21 cellular contexts compared by ENCODE assay signal in the genomic region with DNA sequence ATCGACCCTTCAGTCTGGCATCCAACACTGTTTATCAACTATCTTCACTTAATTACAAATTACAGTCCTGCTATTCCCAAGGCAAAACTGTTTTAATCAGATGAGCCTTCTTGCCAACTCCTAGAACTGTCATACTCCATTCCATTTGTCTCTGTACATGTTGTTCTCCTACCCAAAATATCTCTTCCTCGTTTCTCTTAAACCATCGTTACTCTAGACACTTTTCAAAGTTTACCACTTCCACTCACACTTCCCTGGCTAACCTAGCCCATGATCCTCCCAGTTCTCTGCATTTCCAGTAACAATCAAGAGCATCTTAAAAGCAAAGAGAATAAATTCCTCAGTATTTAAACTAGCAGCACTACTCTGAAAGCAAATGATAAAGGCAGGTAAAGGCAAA. TPM values are rescaled to one million over a fixed set of nuclear protein-coding genes. Genes with fewer than 3 reads are reported as not detected.
DNase-seq lines count a peak whose midpoint lies in the region; ATAC-seq, FAIRE-seq and TF ChIP-seq lines count a peak whose summit lies in the region.
"Had no signal": no experiment of that assay in that cellular context is flagged by ENCODE, and none has a peak within 500 bp of the region (broad histone marks: within the 10 kb centered on the region; RNA-seq: fewer than 3 reads in every experiment).

No MANE protein-coding gene starts in this region.

- H3K4me3 ChIP-seq in fibroblast of lung (replicated peaks in 1 of 4; ENCODE audit: control extremely low read depth in 1 of 4, insufficient read depth in 1 of 4, low read depth in 3 of 4, low read length in 4 of 4) (no peak overlapping the region), transverse colon (no peak overlapping the region), aorta (ENCODE audit: low read length in 2 of 2) (no peak overlapping the region), small intestine (ENCODE audit: low read depth in 1 of 2, low read length in 2 of 2) (no peak overlapping the region)
- H3K4me3 ChIP-seq: BLaER1, cardiac muscle cell, GM23338 had no signal

- no peak for TF ChIP-seq POLR2A in transverse colon (IDR thresholded peaks at IDR 0.05)

- H3K4me1 ChIP-seq in fibroblast of lung (ENCODE audit: control insufficient read depth, extremely low read depth, insufficient read depth, low read length) (no peaks in the 10 kb centered on the region), transverse colon (peaks cover 0 to 29% (median under 1%) of the 10 kb centered on the region in 4 donors), aorta (ENCODE audit: control insufficient read depth in 1 of 2, insufficient read depth in 2 of 2, low read length in 2 of 2) (no peaks in the 10 kb centered on the region), small intestine (ENCODE audit: control insufficient read depth in 2 of 2, insufficient read depth in 1 of 2, low read depth in 1 of 2, low read length in 1 of 2) (no peaks in the 10 kb centered on the region)
- H3K4me1 ChIP-seq: BLaER1 had no signal

- H3K36me3 Mint-ChIP-seq in activated T-cell treated with anti-CD3 and anti-CD28 coated beads, Interleukin-2, amount 50 U/mL, for 24 hours (ENCODE audit: low read depth), result peaks cover 37% of the 10 kb centered on the region
- peaks cover 16% of the 10 kb centered on the region for H3K36me3 Mint-ChIP-seq in nephron progenitor cell (ENCODE audit: low read depth)
- peaks cover 9% of the 10 kb centered on the region for H3K36me3 Mint-ChIP-seq in Calu3 (ENCODE audit: insufficient read depth, unreplicated experiment)

- H3K4me3 Mint-ChIP-seq in activated T-cell treated with anti-CD3 and anti-CD28 coated beads, Interleukin-2, amount 50 U/mL, for 24 hours, result no peak overlapping the region
- H3K4me3 Mint-ChIP-seq in nephron progenitor cell, result no peak overlapping the region
- H3K4me3 Mint-ChIP-seq in Calu3 (ENCODE audit: low read depth, unreplicated experiment), result no peak overlapping the region
- H3K4me3 Mint-ChIP-seq: activated CD4-positive, alpha-beta memory T cell treated with anti-CD3 and anti-CD28 coated beads, Interleukin-2, amount 10 ng/mL, durations not matched to agents 7 days and 5 days; activated naive CD8-positive, alpha-beta T cell treated with anti-CD3 and anti-CD28 coated beads for 36 hours; activated T-cell treated with anti-CD3 and anti-CD28 coated beads, Interleukin-2, amount 50 U/mL, for 4 hours; effector memory CD8-positive, alpha-beta T cell; GM23338 had no signal

- no peak overlapping the region for H2AFZ ChIP-seq in fibroblast of lung (ENCODE audit: low read length)
- H2AFZ ChIP-seq: GM23338 had no signal

- no peaks in the 10 kb centered on the region for H4K20me1 ChIP-seq in fibroblast of lung (ENCODE audit: control insufficient read depth, extremely low read depth, insufficient read depth, low read length)

- peaks cover 15% of the 10 kb centered on the region for H3K4me1 Mint-ChIP-seq in activated T-cell treated with anti-CD3 and anti-CD28 coated beads, Interleukin-2, amount 50 U/mL, for 24 hours (ENCODE audit: low read depth)
- H3K4me1 Mint-ChIP-seq in nephron progenitor cell (no peaks in the 10 kb centered on the region), Calu3 (ENCODE audit: low read depth, unreplicated experiment) (no peaks in the 10 kb centered on the region)
- H3K4me1 Mint-ChIP-seq: GM23338 had no signal

- H3K4me2 ChIP-seq in fibroblast of lung (ENCODE audit: extremely low read depth, insufficient read depth, low read length), result no peak overlapping the region
- H3K4me2 ChIP-seq: BLaER1, GM23338, KMS-11 had no signal

- H3K27me3 Mint-ChIP-seq in activated T-cell treated with anti-CD3 and anti-CD28 coated beads, Interleukin-2, amount 50 U/mL, for 24 hours, result no peaks in the 10 kb centered on the region
- H3K27me3 Mint-ChIP-seq in nephron progenitor cell (ENCODE audit: low read depth, poor library complexity), result no peaks in the 10 kb centered on the region
- no peaks in the 10 kb centered on the region for H3K27me3 Mint-ChIP-seq in Calu3 (ENCODE audit: unreplicated experiment)
- H3K27me3 Mint-ChIP-seq: activated CD4-positive, alpha-beta memory T cell treated with anti-CD3 and anti-CD28 coated beads, Interleukin-2, amount 10 ng/mL, durations not matched to agents 7 days and 5 days; activated naive CD8-positive, alpha-beta T cell treated with anti-CD3 and anti-CD28 coated beads for 36 hours; effector memory CD8-positive, alpha-beta T cell had no signal

- TF ChIP-seq CTCF in fibroblast of lung (conservative IDR thresholded peaks at IDR 0.05 in 1 of 2, IDR thresholded peaks at IDR 0.05 in 1 of 2; ENCODE audit: low read depth in 1 of 2, low read length in 2 of 2), result no peak
- TF ChIP-seq CTCF in nephron progenitor cell (IDR thresholded peaks at IDR 0.05), result no peak
- no peak for TF ChIP-seq CTCF in transverse colon (IDR thresholded peaks at IDR 0.05)
- TF ChIP-seq CTCF in Calu3 (IDR thresholded peaks at IDR 0.05; ENCODE audit: unreplicated experiment), result no peak

- ATAC-seq in aorta (ENCODE audit: low FRiP score), result no peak

- no peak overlapping the region for H3K9ac ChIP-seq in fibroblast of lung (ENCODE audit: insufficient read depth, low read length)
- H3K9ac ChIP-seq: BLaER1, KMS-11 had no signal

- no peak for FAIRE-seq in small intestine (lab: Jason Lieb, UNC)

- in situ Hi-C loops in transverse colon (cut with MboI; ENCODE audit: low pct_ligation_motif_present in 1 of 4, low pct_unique_long_range_greater_than_20kb in 1 of 4, low sequenced_read_pairs in 3 of 4), result no loop called here

- CTCF ChIA-PET in Calu3 (lab: Charles Lee), result no interaction called here

- no peak for TF ChIP-seq EP300 in transverse colon (IDR thresholded peaks at IDR 0.05; ENCODE audit: low read depth)

- WGBS in transverse colon (ENCODE audit: low coverage in 1 of 2), 2 donors, result 63 to 75% methylated on average over 3 of the region's 3 CpGs
- WGBS in aorta, 2 donors, result 27 to 30% methylated on average over 3 of the region's 3 CpGs
- WGBS in small intestine, 3 donors, result 60 to 78% (median 73%) methylated on average over 3 of the region's 3 CpGs

- H3K9me3 ChIP-seq in fibroblast of lung (ENCODE audit: control insufficient read depth, insufficient read depth, low read depth, low read length) (no peaks in the 10 kb centered on the region), transverse colon (no peaks in the 10 kb centered on the region), aorta (ENCODE audit: control insufficient read depth, low read length) (no peaks in the 10 kb centered on the region), small intestine (ENCODE audit: control insufficient read depth, low read depth) (no peaks in the 10 kb centered on the region)
- H3K9me3 ChIP-seq: BLaER1 had no signal

- no peak for DNase-seq in activated T-cell treated with anti-CD3 and anti-CD28 coated beads, Interleukin-2, amount 50 U/mL, for 24 hours
- no peak for DNase-seq in activated T-cell treated with anti-CD3 and anti-CD28 coated beads, Interleukin-2, amount 50 U/mL, for 48 hours
- DNase-seq in fibroblast of lung (ENCODE audit: low read depth in 2 of 2) (no peak), nephron progenitor cell (no peak), transverse colon (no peak), Calu3 (no peak), aorta (no peak), small intestine (no peak)
- DNase-seq: 8988T; activated naive CD8-positive, alpha-beta T cell treated with anti-CD3 and anti-CD28 coated beads for 36 hours; activated T-cell treated with anti-CD3 and anti-CD28 coated beads, Interleukin-2, amount 50 U/mL, for 4 hours; occipital lobe; stimulated activated CD4-positive, alpha-beta T cell treated with anti-CD3 and anti-CD28 coated beads, Interleukin-4, amount 100 ng/mL, for 4 hours; stimulated activated CD8-positive, alpha-beta memory T cell treated with anti-CD3 and anti-CD28 coated beads, Interleukin-4, amount 100 ng/mL, for 48 hours had no signal

- no peaks in the 10 kb centered on the region for H3K9me3 Mint-ChIP-seq in activated T-cell treated with anti-CD3 and anti-CD28 coated beads, Interleukin-2, amount 50 U/mL, for 24 hours
- H3K9me3 Mint-ChIP-seq in nephron progenitor cell, result no peaks in the 10 kb centered on the region
- H3K9me3 Mint-ChIP-seq in Calu3 (ENCODE audit: low read depth, unreplicated experiment), result no peaks in the 10 kb centered on the region
- H3K9me3 Mint-ChIP-seq: activated CD4-positive, alpha-beta memory T cell treated with anti-CD3 and anti-CD28 coated beads, Interleukin-2, amount 10 ng/mL, durations not matched to agents 7 days and 5 days; activated naive CD8-positive, alpha-beta T cell treated with anti-CD3 and anti-CD28 coated beads for 36 hours; activated T-cell treated with anti-CD3 and anti-CD28 coated beads, Interleukin-2, amount 50 U/mL, for 4 hours; effector memory CD8-positive, alpha-beta T cell; GM23338 had no signal

- H3K27me3 ChIP-seq in fibroblast of lung (ENCODE audit: control insufficient read depth, insufficient read depth, low read length) (no peaks in the 10 kb centered on the region), transverse colon (no peaks in the 10 kb centered on the region), aorta (ENCODE audit: control insufficient read depth in 1 of 2, insufficient read depth in 2 of 2, low read length in 1 of 2) (no peaks in the 10 kb centered on the region), small intestine (ENCODE audit: control insufficient read depth in 2 of 2, insufficient read depth in 2 of 2, low read length in 2 of 2) (no peaks in the 10 kb centered on the region)
- H3K27me3 ChIP-seq: BLaER1, cardiac muscle cell had no signal

- peak overlapping the region; percentile 31 for H3K27ac Mint-ChIP-seq in activated T-cell treated with anti-CD3 and anti-CD28 coated beads, Interleukin-2, amount 50 U/mL, for 24 hours
- H3K27ac Mint-ChIP-seq in nephron progenitor cell, result peak overlapping the region; percentile 6
- no peak overlapping the region for H3K27ac Mint-ChIP-seq in Calu3 (ENCODE audit: unreplicated experiment)
- H3K27ac Mint-ChIP-seq: activated CD4-positive, alpha-beta memory T cell treated with anti-CD3 and anti-CD28 coated beads, Interleukin-2, amount 10 ng/mL, durations not matched to agents 7 days and 5 days; activated naive CD8-positive, alpha-beta T cell treated with anti-CD3 and anti-CD28 coated beads for 36 hours; effector memory CD8-positive, alpha-beta T cell; GM23338 had no signal

- intact Hi-C loops in transverse colon (cut with DNase I; ENCODE audit: low total_unique reads), result no loop called here
- intact Hi-C loops in Calu3 (cut with micrococcal nuclease; ENCODE audit: unreplicated experiment), result loop anchor here (5.0 kb wide), 1 partner anchor 404 kb away; no protein-coding TSS in a partner anchor
- intact Hi-C loops in aorta (cut with DNase I), result loop anchor here in 1 of 2 donors (5.0 to 10.0 kb wide), 2 partner anchors 136 to 199 kb away; partner anchors contain the start of genes GANC and TMEM87A

- H3K27ac ChIP-seq in fibroblast of lung (ENCODE audit: insufficient read depth, low read length) (peak overlapping the region; percentile 31), transverse colon (peak overlapping the region in 3 of 4 donors; percentile 29 to 58 (median 58)), aorta (ENCODE audit: low read depth in 1 of 2, low read length in 2 of 2) (peak overlapping the region in 1 of 2 donors; percentile 87), small intestine (ENCODE audit: low read depth in 1 of 2, low read length in 1 of 2) (no peak overlapping the region)
- H3K27ac ChIP-seq: BLaER1, cardiac muscle cell, HL-60, KMS-11 had no signal

- H3K79me2 ChIP-seq in fibroblast of lung (ENCODE audit: control insufficient read depth, insufficient read depth, low read length), result no peaks in the 10 kb centered on the region

- no peaks in the 10 kb centered on the region for H3K36me3 ChIP-seq in fibroblast of lung (ENCODE audit: control insufficient read depth, insufficient read depth, low read length)
- H3K36me3 ChIP-seq in transverse colon, result no peaks in the 10 kb centered on the region
- no peaks in the 10 kb centered on the region for H3K36me3 ChIP-seq in aorta (ENCODE audit: control insufficient read depth in 1 of 2, insufficient read depth in 2 of 2, low read length in 1 of 2)
- peaks cover 0 to 1% of the 10 kb centered on the region in 2 donors for H3K36me3 ChIP-seq in small intestine (ENCODE audit: control insufficient read depth in 2 of 2, insufficient read depth in 2 of 2, low read length in 2 of 2)
- H3K36me3 ChIP-seq: cardiac muscle cell had no signal

- no TSS peak for BruUV-seq in Calu3 (replicated peaks; lab: Mats Ljungman, UMichigan)

RNA-seq across cellular contexts. Expression of gene ZNF106, which starts 19.9 kb away (rescaled TPM):
- total RNA-seq in fibroblast of lung, result 109 and 149 TPM in 2 replicates
- polyA plus RNA-seq in fibroblast of lung, result 49.5 and 54.4 TPM in 2 replicates
- polyA plus RNA-seq in fibroblast of lung (2012), result 34.1 and 51.1 TPM in 2 replicates
- polyA minus RNA-seq in fibroblast of lung (ENCODE audit: low replicate concordance), result 62.2 and 117 TPM in 2 replicates
- 10 to 100 TPM; 44.2 to 60.6 (median 50.0) TPM for total RNA-seq in transverse colon
- total RNA-seq in Calu3 (2022), result 26.4 and 34.7 TPM in 2 replicates
- total RNA-seq in aorta, result 10 to 100 TPM; 76.9 to 78.8 TPM
- 10 to 100 TPM; 11.9 to 30.4 TPM for polyA plus RNA-seq in aorta
- 10 to 100 TPM in 2 of 3 donors, 1 to 10 TPM in 1; 8.3 to 13.7 (median 13.2) TPM for polyA plus RNA-seq in small intestine

RNA-seq across cellular contexts. Expression of gene SNAP23, which starts 24.4 kb away (rescaled TPM):
- total RNA-seq in fibroblast of lung, result 79.1 and 84.6 TPM in 2 replicates
- 56.8 and 80.9 TPM in 2 replicates for polyA plus RNA-seq in fibroblast of lung
- 45.7 and 57.0 TPM in 2 replicates for polyA plus RNA-seq in fibroblast of lung (2012)
- polyA minus RNA-seq in fibroblast of lung (ENCODE audit: low replicate concordance), result 5.9 and 7.2 TPM in 2 replicates
- 100 to 1,000 TPM in 1 of 4 donors, 10 to 100 TPM in 3; 19.9 to 102 (median 70.7) TPM for total RNA-seq in transverse colon
- 53.7 and 54.8 TPM in 2 replicates for total RNA-seq in Calu3 (2022)
- 10 to 100 TPM; 85.6 to 88.0 TPM for total RNA-seq in aorta
- polyA plus RNA-seq in aorta, result 10 to 100 TPM; 74.3 to 82.5 TPM
- 100 to 1,000 TPM in 1 of 3 donors, 10 to 100 TPM in 2; 39.6 to 131 (median 95.7) TPM for polyA plus RNA-seq in small intestine

Comparison
In these comparisons a context has a peak if more than half of its experiments do, and no peak if none do; other contexts are left out.
1. H3K27ac ChIP-seq: peak in fibroblast of lung (single experiment) and transverse colon (3 of 4); none in small intestine (0 of 2).